Comparison of ENCODE assay signal across 7 cellular contexts in the genomic region with DNA sequence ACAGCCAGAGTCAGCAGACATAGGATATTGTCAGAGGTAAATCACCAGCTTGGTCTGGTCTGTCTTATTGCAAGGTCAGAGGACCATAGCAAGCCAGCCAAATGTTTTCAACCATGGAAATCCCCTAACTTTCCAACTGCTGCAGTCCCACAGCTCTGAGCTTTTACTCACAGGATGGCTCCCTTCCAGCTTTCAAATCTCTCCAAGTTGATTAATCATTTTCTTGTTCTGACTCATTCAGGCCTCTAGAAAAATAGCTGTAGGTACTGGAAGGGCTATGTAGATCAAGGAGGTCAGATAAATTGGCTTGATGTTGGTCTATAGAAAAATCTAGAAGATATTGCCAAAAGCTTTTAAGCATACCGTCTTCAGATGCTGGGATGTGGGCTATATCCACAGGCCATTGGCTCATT.
A peak's percentile ranks its signal among the peaks of the same experiment; 100 is the strongest.
DNase-seq lines count a peak whose midpoint lies in the region; ATAC-seq and TF ChIP-seq lines count a peak whose summit lies in the region.

No MANE protein-coding gene starts in this region.

- H3K27me3 ChIP-seq in breast epithelium (no peaks in the 10 kb centered on the region), vagina (no peaks in the 10 kb centered on the region), neuronal stem cell (ENCODE audit: control insufficient read depth in 3 of 3, insufficient read depth in 3 of 3, low read depth in 1 of 3, low read length in 3 of 3) (no peaks in the 10 kb centered on the region)

- no CpG with 5 or more reads among the region's 1 CpG for WGBS in neuronal stem cell (ENCODE audit: extremely low coverage in 2 of 2, insufficient read length in 2 of 2, insufficient replicate concordance in 1 of 2), 2 donors

- TF ChIP-seq EP300 in Ishikawa (IDR thresholded peaks at IDR 0.05; ENCODE audit: borderline replicate concordance), result peak; percentile 71; the same call in 1 of the 2 replicates

- no peak overlapping the region for H4K8ac ChIP-seq in neuronal stem cell (ENCODE audit: low read depth, low read length)

- H3K4ac ChIP-seq in neuronal stem cell (ENCODE audit: low read length), result no peak overlapping the region

- H3K4me3 ChIP-seq in breast epithelium, result no peak overlapping the region
- no peak overlapping the region for H3K4me3 ChIP-seq in vagina
- no peak overlapping the region for H3K4me3 ChIP-seq in neuronal stem cell (ENCODE audit: low read length in 2 of 2)

- no peak overlapping the region for H2BK15ac ChIP-seq in neuronal stem cell (ENCODE audit: low read length)

- TF ChIP-seq RAD21 in Ishikawa (IDR thresholded peaks at IDR 0.05; ENCODE audit: low read depth), result peak; percentile 16; the same call in 1 of the 2 replicates

- no peak overlapping the region for H2BK12ac ChIP-seq in neuronal stem cell (ENCODE audit: low read length)

- in situ Hi-C loops in GM13976 (cut with MboI; ENCODE audit: low sequenced_read_pairs, unreplicated experiment), result no loop called here

- H2BK120ac ChIP-seq in neuronal stem cell (ENCODE audit: low read depth, low read length), result no peak overlapping the region

- no peak overlapping the region for H3K18ac ChIP-seq in neuronal stem cell (ENCODE audit: low read length)

- H3K27ac ChIP-seq in breast epithelium, result peak overlapping the region; percentile 72 to 76
- peak overlapping the region; percentile 78 for H3K27ac ChIP-seq in vagina
- H3K27ac ChIP-seq in neuronal stem cell (replicated peaks; ENCODE audit: low read length), result no peak overlapping the region

- H3K4me1 ChIP-seq in breast epithelium (peaks cover 0 to 19% of the 10 kb centered on the region in 2 donors), vagina (peaks cover 54% of the 10 kb centered on the region), neuronal stem cell (ENCODE audit: control insufficient read depth in 2 of 2, insufficient read depth in 1 of 2, low read depth in 1 of 2, low read length in 2 of 2) (peaks cover 0 to 9% of the 10 kb centered on the region in 2 donors)

- no peak overlapping the region for H3K23ac ChIP-seq in neuronal stem cell (ENCODE audit: low read depth, low read length, poor library complexity)

- peak; percentile 76 for ATAC-seq in GM21825 (IDR thresholded peaks at IDR 0.05; ENCODE audit: unreplicated experiment)

- peak; percentile 68 for DNase-seq in GM13976 (ENCODE audit: low spot score)
- no peak for DNase-seq in breast epithelium (ENCODE audit: low spot score in 2 of 2)
- peak; percentile 73 for DNase-seq in medulla oblongata (ENCODE audit: extremely low spot score)
- no peak for DNase-seq in vagina (ENCODE audit: extremely low spot score in 2 of 2)
- DNase-seq in neuronal stem cell (ENCODE audit: low spot score), result no peak

- H3K9ac ChIP-seq in neuronal stem cell (ENCODE audit: low read depth, low read length, poor library complexity), result no peak overlapping the region

- no peaks in the 10 kb centered on the region for H3K79me1 ChIP-seq in neuronal stem cell (ENCODE audit: low read depth, low read length)

- no peak overlapping the region for H2AK5ac ChIP-seq in neuronal stem cell (ENCODE audit: low read depth, low read length)

- no peak for TF ChIP-seq POLR2A in breast epithelium (IDR thresholded peaks at IDR 0.05)
- no peak for TF ChIP-seq POLR2A in vagina (IDR thresholded peaks at IDR 0.05)

- H4K91ac ChIP-seq in neuronal stem cell (ENCODE audit: low read depth, low read length, poor library complexity), result no peak overlapping the region

- no peak for TF ChIP-seq CTCF in GM13976 (IDR thresholded peaks at IDR 0.05; ENCODE audit: borderline replicate concordance, control extremely low read depth, extremely low read depth, insufficient read depth, missing control alignments)
- TF ChIP-seq CTCF in breast epithelium (IDR thresholded peaks at IDR 0.05), result no peak
- TF ChIP-seq CTCF in vagina (IDR thresholded peaks at IDR 0.05), result no peak

- intact Hi-C loops in breast epithelium (cut with DNase I; ENCODE audit: low total_unique reads) (no loop called here), vagina (cut with DNase I) (no loop called here)

- no peak overlapping the region for H3K4me2 ChIP-seq in neuronal stem cell (ENCODE audit: insufficient read depth, low read length, poor library complexity, severe bottlenecking)

- H3K36me3 ChIP-seq in breast epithelium (no peaks in the 10 kb centered on the region), vagina (no peaks in the 10 kb centered on the region), neuronal stem cell (replicated peaks in 1 of 2; ENCODE audit: control insufficient read depth in 2 of 2, insufficient read depth in 2 of 2, low read length in 2 of 2) (no peaks in the 10 kb centered on the region)

- no peak overlapping the region for H2AFZ ChIP-seq in neuronal stem cell (ENCODE audit: low read length)

- no peak overlapping the region for H2BK5ac ChIP-seq in neuronal stem cell (ENCODE audit: low read length)

- H3K9me3 ChIP-seq in breast epithelium, result no peaks in the 10 kb centered on the region
- no peaks in the 10 kb centered on the region for H3K9me3 ChIP-seq in vagina
- no peaks in the 10 kb centered on the region for H3K9me3 ChIP-seq in neuronal stem cell (replicated peaks in 1 of 2; ENCODE audit: control insufficient read depth in 2 of 2, insufficient read depth in 1 of 2, low read depth in 1 of 2, low read length in 2 of 2)

- H3K14ac ChIP-seq in neuronal stem cell (ENCODE audit: low read length), result no peak overlapping the region

TF ChIP-seq in Ishikawa, 13 proteins besides CTCF, POLR2A, EP300 and RAD21:
- no peak for TF ChIP-seq FOXM1 (IDR thresholded peaks at IDR 0.05; ENCODE audit: borderline replicate concordance, low read depth)
- peak; percentile 80 for TF ChIP-seq NFIC (IDR thresholded peaks at IDR 0.05)
- TF ChIP-seq TCF12 (IDR thresholded peaks at IDR 0.05; ENCODE audit: low read depth), result 0 out of 2 replicates have a peak, but pooled peaks have one; percentile 30

Comparison
In these comparisons a context has a peak if more than half of its experiments do, and no peak if none do; other contexts are left out.
1. DNase-seq: peak in GM13976 (single experiment) and medulla oblongata (single experiment); none in breast epithelium (0 of 2), vagina (0 of 2) and neuronal stem cell (single experiment).